In the genomic region with DNA sequence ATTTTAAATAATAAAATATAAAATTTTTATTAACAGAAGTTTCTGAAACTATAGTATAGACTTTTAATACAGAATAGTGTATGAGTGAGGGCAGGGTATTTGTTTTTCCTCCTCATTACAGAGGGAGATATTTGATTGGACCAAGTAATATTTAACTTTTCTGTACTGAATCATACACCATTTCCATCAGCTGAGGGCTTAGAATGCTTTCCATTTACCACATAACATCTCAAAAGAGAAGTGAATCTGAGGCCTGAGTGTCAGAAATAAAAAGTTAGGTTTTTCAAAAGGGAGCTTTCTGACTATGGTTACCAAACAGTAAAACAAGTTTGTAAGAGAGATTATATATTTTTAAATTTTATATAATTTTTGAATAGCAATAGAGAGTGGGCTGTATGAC, we compare ENCODE assay signal across 19 cellular contexts. TPM values are rescaled to one million over a fixed set of nuclear protein-coding genes. Genes with fewer than 3 reads are reported as not detected.
DNase-seq lines count a peak whose midpoint lies in the region; ATAC-seq, FAIRE-seq and TF ChIP-seq lines count a peak whose summit lies in the region.
"Had no signal": no experiment of that assay in that cellular context is flagged by ENCODE, and none has a peak within 500 bp of the region (broad histone marks: within the 10 kb centered on the region; RNA-seq: fewer than 3 reads in every experiment).

No MANE protein-coding gene starts in this region.

- H3K27me3 Mint-ChIP-seq in T-helper 17 cell, result peaks cover 7% of the 10 kb centered on the region

- H3K4me2 ChIP-seq in mammary epithelial cell (ENCODE audit: insufficient read depth, low read depth, low read length), result no peak overlapping the region

- H3K36me3 ChIP-seq in mammary epithelial cell (ENCODE audit: insufficient read depth, low read length), result no peaks in the 10 kb centered on the region

- H3K27ac Mint-ChIP-seq in T-helper 17 cell, result no peak overlapping the region
- H3K27ac Mint-ChIP-seq: activated naive CD4-positive, alpha-beta T cell treated with anti-CD3 and anti-CD28 coated beads, Interleukin-2, amount 10 ng/mL, durations not matched to agents 7 days and 5 days; brain had no signal

- in situ Hi-C loops in mammary epithelial cell (cut with MboI; ENCODE audit: low sequenced_read_pairs in 2 of 2), result no loop called here

- ATAC-seq in GM18519 (IDR thresholded peaks at IDR 0.05; ENCODE audit: low FRiP score, unreplicated experiment), result peak; percentile 60
- peak; percentile 66 for ATAC-seq in GM21423 (IDR thresholded peaks at IDR 0.05; ENCODE audit: unreplicated experiment)
- ATAC-seq in HG03095 (IDR thresholded peaks at IDR 0.05; ENCODE audit: unreplicated experiment), result peak; percentile 83
- no peak for ATAC-seq in T-helper 17 cell
- ATAC-seq: esophagus mucosa had no signal

- H3K36me3 Mint-ChIP-seq in T-helper 17 cell (ENCODE audit: low read depth), result no peaks in the 10 kb centered on the region
- H3K36me3 Mint-ChIP-seq: activated naive CD4-positive, alpha-beta T cell treated with anti-CD3 and anti-CD28 coated beads, Interleukin-2, amount 10 ng/mL, durations not matched to agents 7 days and 5 days; brain had no signal

- no peaks in the 10 kb centered on the region for H3K27me3 ChIP-seq in mammary epithelial cell (ENCODE audit: insufficient read depth, low read length)

- no peak overlapping the region for H3K4me3 Mint-ChIP-seq in T-helper 17 cell
- H3K4me3 Mint-ChIP-seq: activated naive CD4-positive, alpha-beta T cell treated with anti-CD3 and anti-CD28 coated beads, Interleukin-2, amount 10 ng/mL, durations not matched to agents 7 days and 5 days; brain had no signal

- CTCF ChIA-PET in mammary epithelial cell (lab: Charles Lee; ENCODE audit: low non-redundant PET), result no interaction called here

- TF ChIP-seq CTCF in mammary epithelial cell (conservative IDR thresholded peaks at IDR 0.05 in 1 of 2, IDR thresholded peaks at IDR 0.05 in 1 of 2; ENCODE audit: extremely low read depth in 1 of 2, insufficient read depth in 1 of 2, low read depth in 1 of 2, low read length in 2 of 2), result no peak

- H3K4me1 Mint-ChIP-seq in T-helper 17 cell, result no peaks in the 10 kb centered on the region
- H3K4me1 Mint-ChIP-seq: activated naive CD4-positive, alpha-beta T cell treated with anti-CD3 and anti-CD28 coated beads, Interleukin-2, amount 10 ng/mL, durations not matched to agents 7 days and 5 days had no signal

- FAIRE-seq in RCC 7860 (lab: Jason Lieb, UNC), result peak; percentile 70

- no peak overlapping the region for H2AFZ ChIP-seq in mammary epithelial cell (ENCODE audit: low read depth, low read length)

- no peaks in the 10 kb centered on the region for H3K4me1 ChIP-seq in mammary epithelial cell (ENCODE audit: insufficient read depth, low read length)

- DNase-seq in RCC 7860 (ENCODE audit: low spot score) (no peak), mammary epithelial cell (no peak), T-helper 17 cell (no peak), NCI-H345 (lab: John Stamatoyannopoulos, UW) (no peak)
- DNase-seq in stimulated activated CD4-positive, alpha-beta T cell treated with anti-CD3 and anti-CD28 coated beads, Interleukin-2, amount 100 ng/mL, for 24 hours, result no peak
- DNase-seq: activated CD8-positive, alpha-beta memory T cell treated with anti-CD3 and anti-CD28 coated beads, Interleukin-2, amount 50 U/mL, for 48 hours; activated naive CD4-positive, alpha-beta T cell treated with anti-CD3 and anti-CD28 coated beads, Interleukin-2, amount 10 ng/mL, durations not matched to agents 7 days and 5 days; dermis blood vessel endothelial cell; GDM1; mesendoderm; NCI-H1105 treated with DMSO at 0.1 percent for 48 hours; NCI-H2171 treated with DMSO at 0.1 percent for 48 hours had no signal

- no peak overlapping the region for H3K4me3 ChIP-seq in mammary epithelial cell (replicated peaks in 1 of 3; ENCODE audit: insufficient read depth in 1 of 3, low read depth in 2 of 3, low read length in 3 of 3)

- intact Hi-C loops in mammary epithelial cell (cut with micrococcal nuclease), result no loop called here

- H3K27ac ChIP-seq in mammary epithelial cell (ENCODE audit: insufficient read depth, low read depth, low read length), result no peak overlapping the region
- H3K27ac ChIP-seq: RWPE1 had no signal

- no TSS peak for BruUV-seq in mammary epithelial cell (replicated peaks; lab: Mats Ljungman, UMichigan)

- H3K79me2 ChIP-seq in mammary epithelial cell (ENCODE audit: insufficient read depth, low read length), result no peaks in the 10 kb centered on the region

- no peaks in the 10 kb centered on the region for H3K9me3 ChIP-seq in mammary epithelial cell (replicated peaks; ENCODE audit: insufficient read depth, low read length)
- no peaks in the 10 kb centered on the region for H3K9me3 ChIP-seq in T-helper 17 cell (ENCODE audit: control insufficient read depth, low read length, poor library complexity, severe bottlenecking)

- no peaks in the 10 kb centered on the region for H4K20me1 ChIP-seq in mammary epithelial cell (ENCODE audit: insufficient read depth, low read length)

- dilution Hi-C loops in mammary epithelial cell (cut with HindIII; ENCODE audit: low sequenced_read_pairs), result no loop called here

- H3K9ac ChIP-seq in mammary epithelial cell (ENCODE audit: insufficient read depth, low read length), result no peak overlapping the region

RNA-seq across cellular contexts. Expression of gene TLCD4, which starts 29.5 kb away (rescaled TPM):
- 1 to 10 TPM in 1 of 2 donors, under 1 TPM in 1; 0.73 to 2.3 TPM for total RNA-seq in mammary epithelial cell
- 0.18 TPM for polyA plus RNA-seq in mammary epithelial cell
- 0.57 TPM for polyA minus RNA-seq in mammary epithelial cell
- under 1 TPM; 0.23 to 0.25 TPM for total RNA-seq in T-helper 17 cell
- total RNA-seq: T-helper 1 cell treated with Interleukin-12 subunit alpha and Interleukin-12 subunit beta and Interleukin-4 antibody, amounts not matched to agents 30 ng/mL and 1 ng/mL, for 36 hours had no signal
